1 cellular context compared by ENCODE assay signal in genomic region chr3:52874160-52874701, GRCh38.
TF ChIP-seq lines count a peak whose summit lies in the region.

No MANE protein-coding gene starts in this region.

TF ChIP-seq in WTC11, 78 proteins besides CTCF, POLR2A, EP300 and RAD21 (continued from another document):
- no peak for TF ChIP-seq STAT6 (CRISPR knock-in tag; conservative IDR thresholded peaks at IDR 0.05; ENCODE audit: low read depth)
- no peak for TF ChIP-seq GTF2I (CRISPR knock-in tag; conservative IDR thresholded peaks at IDR 0.05)
- no peak for TF ChIP-seq HMGA2 (CRISPR knock-in tag; IDR thresholded peaks at IDR 0.05)
- TF ChIP-seq, protein P1, sequence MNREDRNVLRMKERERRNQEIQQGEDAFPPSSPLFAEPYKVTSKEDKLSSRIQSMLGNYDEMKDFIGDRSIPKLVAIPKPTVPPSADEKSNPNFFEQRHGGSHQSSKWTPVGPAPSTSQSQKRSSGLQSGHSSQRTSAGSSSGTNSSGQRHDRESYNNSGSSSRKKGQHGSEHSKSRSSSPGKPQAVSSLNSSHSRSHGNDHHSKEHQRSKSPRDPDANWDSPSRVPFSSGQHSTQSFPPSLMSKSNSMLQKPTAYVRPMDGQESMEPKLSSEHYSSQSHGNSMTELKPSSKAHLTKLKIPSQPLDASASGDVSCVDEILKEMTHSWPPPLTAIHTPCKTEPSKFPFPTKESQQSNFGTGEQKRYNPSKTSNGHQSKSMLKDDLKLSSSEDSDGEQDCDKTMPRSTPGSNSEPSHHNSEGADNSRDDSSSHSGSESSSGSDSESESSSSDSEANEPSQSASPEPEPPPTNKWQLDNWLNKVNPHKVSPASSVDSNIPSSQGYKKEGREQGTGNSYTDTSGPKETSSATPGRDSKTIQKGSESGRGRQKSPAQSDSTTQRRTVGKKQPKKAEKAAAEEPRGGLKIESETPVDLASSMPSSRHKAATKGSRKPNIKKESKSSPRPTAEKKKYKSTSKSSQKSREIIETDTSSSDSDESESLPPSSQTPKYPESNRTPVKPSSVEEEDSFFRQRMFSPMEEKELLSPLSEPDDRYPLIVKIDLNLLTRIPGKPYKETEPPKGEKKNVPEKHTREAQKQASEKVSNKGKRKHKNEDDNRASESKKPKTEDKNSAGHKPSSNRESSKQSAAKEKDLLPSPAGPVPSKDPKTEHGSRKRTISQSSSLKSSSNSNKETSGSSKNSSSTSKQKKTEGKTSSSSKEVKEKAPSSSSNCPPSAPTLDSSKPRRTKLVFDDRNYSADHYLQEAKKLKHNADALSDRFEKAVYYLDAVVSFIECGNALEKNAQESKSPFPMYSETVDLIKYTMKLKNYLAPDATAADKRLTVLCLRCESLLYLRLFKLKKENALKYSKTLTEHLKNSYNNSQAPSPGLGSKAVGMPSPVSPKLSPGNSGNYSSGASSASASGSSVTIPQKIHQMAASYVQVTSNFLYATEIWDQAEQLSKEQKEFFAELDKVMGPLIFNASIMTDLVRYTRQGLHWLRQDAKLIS (CRISPR knock-in tag; IDR thresholded peaks at IDR 0.05; ENCODE audit: borderline replicate concordance), result no peak
- no peak for TF ChIP-seq TEAD1 (CRISPR knock-in tag; IDR thresholded peaks at IDR 0.05)
- no peak for TF ChIP-seq PRRX2 (CRISPR knock-in tag; IDR thresholded peaks at IDR 0.05)
- TF ChIP-seq NFATC4 (CRISPR knock-in tag; IDR thresholded peaks at IDR 0.05), result no peak
